ENCODE assay signal across 8 cellular contexts in the genomic region with DNA sequence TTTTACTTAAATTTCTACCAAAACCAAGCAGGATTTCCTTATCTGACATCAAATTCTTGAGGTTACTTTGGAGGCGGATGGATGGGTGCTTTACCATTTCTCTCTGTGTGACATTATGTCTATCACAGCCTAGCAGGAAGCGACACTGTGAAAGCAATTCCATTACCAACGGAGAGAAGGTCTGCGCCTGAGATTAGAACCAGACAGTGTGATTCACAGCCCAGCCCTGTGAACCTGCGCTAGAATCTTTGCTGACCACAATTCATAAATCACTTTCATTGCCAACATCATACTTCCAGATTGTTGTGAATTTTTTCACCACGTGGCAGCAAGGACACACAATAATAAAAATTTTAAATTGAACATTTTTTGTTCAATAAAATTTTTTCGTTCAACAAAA.
DNase-seq lines count a peak whose midpoint lies in the region; ATAC-seq, FAIRE-seq and TF ChIP-seq lines count a peak whose summit lies in the region.

No MANE protein-coding gene starts in this region.

- H3K27me3 ChIP-seq in mammary epithelial cell (ENCODE audit: insufficient read depth, low read length) (no peaks in the 10 kb centered on the region), parathyroid adenoma (ENCODE audit: control insufficient read depth, insufficient read depth, low read length) (no peaks in the 10 kb centered on the region)

- H2AFZ ChIP-seq in mammary epithelial cell (ENCODE audit: low read depth, low read length) (peak overlapping the region; percentile 29), parathyroid adenoma (no peak overlapping the region)

- H3K4me3 ChIP-seq in mammary epithelial cell (replicated peaks in 1 of 3; ENCODE audit: insufficient read depth in 1 of 3, low read depth in 2 of 3, low read length in 3 of 3) (no peak overlapping the region), parathyroid adenoma (ENCODE audit: low read depth, low read length) (no peak overlapping the region)

- H3K4me2 ChIP-seq in mammary epithelial cell (ENCODE audit: insufficient read depth, low read depth, low read length) (no peak overlapping the region), parathyroid adenoma (ENCODE audit: low read length) (no peak overlapping the region)

- TF ChIP-seq CTCF in mammary epithelial cell (conservative IDR thresholded peaks at IDR 0.05 in 1 of 2, IDR thresholded peaks at IDR 0.05 in 1 of 2; ENCODE audit: extremely low read depth in 1 of 2, insufficient read depth in 1 of 2, low read depth in 1 of 2, low read length in 2 of 2): no peak
- no peak for TF ChIP-seq CTCF in parathyroid adenoma (IDR thresholded peaks at IDR 0.05)

- DNase-seq in Daoy (ENCODE audit: low read depth) (peak; percentile 93), mammary epithelial cell (peak; percentile 75), C1 segment of cervical spinal cord (lab: John Stamatoyannopoulos, UW) (no peak), DMS 273 treated with DMSO at 0.1 percent for 48 hours (lab: John Stamatoyannopoulos, UW) (no peak), SKM-1 (lab: John Stamatoyannopoulos, UW; ENCODE audit: unreplicated experiment) (no peak)

- dilution Hi-C loops in mammary epithelial cell (cut with HindIII; ENCODE audit: low sequenced_read_pairs): no loop called here

- no peak for ATAC-seq in HG03442 (IDR thresholded peaks at IDR 0.05; ENCODE audit: unreplicated experiment)

- H3K9ac ChIP-seq in mammary epithelial cell (ENCODE audit: insufficient read depth, low read length): no peak overlapping the region
- H3K9ac ChIP-seq in parathyroid adenoma: no peak overlapping the region

- H3K79me2 ChIP-seq in mammary epithelial cell (ENCODE audit: insufficient read depth, low read length) (no peaks in the 10 kb centered on the region), parathyroid adenoma (no peaks in the 10 kb centered on the region)

- no peaks in the 10 kb centered on the region for H3K36me3 ChIP-seq in mammary epithelial cell (ENCODE audit: insufficient read depth, low read length)
- H3K36me3 ChIP-seq in parathyroid adenoma (ENCODE audit: control insufficient read depth, insufficient read depth, low read length): no peaks in the 10 kb centered on the region

- H3K9me3 ChIP-seq in mammary epithelial cell (replicated peaks; ENCODE audit: insufficient read depth, low read length): no peaks in the 10 kb centered on the region
- H3K9me3 ChIP-seq in parathyroid adenoma (ENCODE audit: control insufficient read depth, low read length): no peaks in the 10 kb centered on the region

- CTCF ChIA-PET in mammary epithelial cell (lab: Charles Lee; ENCODE audit: low non-redundant PET): no interaction called here

- H3K27ac ChIP-seq in mammary epithelial cell (ENCODE audit: insufficient read depth, low read depth, low read length) (no peak overlapping the region), parathyroid adenoma (peak overlapping the region; percentile 11)

- no peaks in the 10 kb centered on the region for H4K20me1 ChIP-seq in mammary epithelial cell (ENCODE audit: insufficient read depth, low read length)

- intact Hi-C loops in mammary epithelial cell (cut with micrococcal nuclease): no loop called here

- BruUV-seq in mammary epithelial cell (replicated peaks; lab: Mats Ljungman, UMichigan): no TSS peak

- WGBS in mammary epithelial cell (ENCODE audit: low coverage, missing lambda C conversion rate): 17% methylated on average over 7 of the region's 7 CpGs

- H3K4me1 ChIP-seq in mammary epithelial cell (ENCODE audit: insufficient read depth, low read length) (peaks cover 36% of the 10 kb centered on the region), parathyroid adenoma (no peaks in the 10 kb centered on the region)

- FAIRE-seq in TTC549 (lab: Jason Lieb, UNC): peak; percentile 98

- in situ Hi-C loops in mammary epithelial cell (cut with MboI; ENCODE audit: low sequenced_read_pairs in 2 of 2): no loop called here

Comparison
In these comparisons a context has a peak if more than half of its experiments do, and no peak if none do; other contexts are left out.
1. DNase-seq: peak in Daoy (single experiment) and mammary epithelial cell (single experiment); none in C1 segment of cervical spinal cord (0 of 14), DMS 273 treated with DMSO at 0.1 percent for 48 hours (single experiment) and SKM-1 (single experiment).